ENCODE assay signal across 8 cellular contexts in genomic region chr11:23540101-23540561, GRCh38.
A peak's percentile ranks its signal among the peaks of the same experiment; 100 is the strongest.
DNase-seq lines count a peak whose midpoint lies in the region; ATAC-seq, FAIRE-seq and TF ChIP-seq lines count a peak whose summit lies in the region.

No MANE protein-coding gene starts in this region.

- no peaks in the 10 kb centered on the region for H3K36me3 ChIP-seq in heart left ventricle
- H3K36me3 ChIP-seq in H7 (replicated peaks; ENCODE audit: control insufficient read depth, insufficient read depth, low read length), result no peaks in the 10 kb centered on the region
- no peaks in the 10 kb centered on the region for H3K36me3 ChIP-seq in fibroblast of lung (ENCODE audit: control insufficient read depth, insufficient read depth, low read length)
- H3K36me3 ChIP-seq in pancreas, result no peaks in the 10 kb centered on the region

- no peaks in the 10 kb centered on the region for H3K4me1 Mint-ChIP-seq in activated CD4-positive, alpha-beta memory T cell treated with anti-CD3 and anti-CD28 coated beads for 36 hours (ENCODE audit: low read depth)

- TF ChIP-seq CTCF in heart left ventricle (IDR thresholded peaks at IDR 0.05) (peak; percentile 35 to 66 (median 46)), fibroblast of lung (conservative IDR thresholded peaks at IDR 0.05 in 1 of 2, IDR thresholded peaks at IDR 0.05 in 1 of 2; ENCODE audit: low read depth in 1 of 2, low read length in 2 of 2) (peak; percentile 79 to 84), pancreas (IDR thresholded peaks at IDR 0.05) (peak; percentile 21 to 58 (median 40))

- H2AFZ ChIP-seq in fibroblast of lung (ENCODE audit: low read length), result no peak overlapping the region

- H3K9me3 Mint-ChIP-seq in activated CD4-positive, alpha-beta memory T cell treated with anti-CD3 and anti-CD28 coated beads for 36 hours, result peaks cover 7% of the 10 kb centered on the region

- POLR2A ChIA-PET in activated CD4-positive, alpha-beta memory T cell treated with anti-CD3 and anti-CD28 coated beads for 36 hours (lab: Charles Lee), result no interaction called here

- H3K27me3 ChIP-seq in heart left ventricle (peaks cover 0 to 5% (median 0%) of the 10 kb centered on the region in 9 donors), H7 (ENCODE audit: control insufficient read depth, insufficient read depth, low read length) (no peaks in the 10 kb centered on the region), fibroblast of lung (ENCODE audit: control insufficient read depth, insufficient read depth, low read length) (no peaks in the 10 kb centered on the region), pancreas (no peaks in the 10 kb centered on the region)

- no peak for FAIRE-seq in pancreas (lab: Jason Lieb, UNC)

- intact Hi-C loops in heart left ventricle (cut with DNase I), result no loop called here
- intact Hi-C loops in Right ventricle myocardium inferior (cut with DNase I), result no loop called here
- intact Hi-C loops in pancreas (cut with DNase I), result no loop called here
- intact Hi-C loops in activated CD4-positive, alpha-beta memory T cell treated with anti-CD3 and anti-CD28 coated beads for 36 hours (cut with micrococcal nuclease), result loop anchor here (10.0 kb wide), 1 partner anchor 665 kb away; no protein-coding TSS in a partner anchor

- no peak overlapping the region for H3K4me3 ChIP-seq in heart left ventricle
- no peak overlapping the region for H3K4me3 ChIP-seq in H7 (ENCODE audit: insufficient read depth, low read depth, low read length)
- H3K4me3 ChIP-seq in Jurkat, Clone E6-1 (ENCODE audit: low read length), result no peak overlapping the region
- H3K4me3 ChIP-seq in fibroblast of lung (replicated peaks in 1 of 4; ENCODE audit: control extremely low read depth in 1 of 4, insufficient read depth in 1 of 4, low read depth in 3 of 4, low read length in 4 of 4), result peak overlapping the region in 1 of 4 experiments; percentile 25
- no peak overlapping the region for H3K4me3 ChIP-seq in pancreas

- 2 to 6% (median 4%) methylated on average over 6 to 8 of the region's 8 CpGs for WGBS in heart left ventricle, 4 donors
- 0 to 1% methylated on average over 8 of the region's 8 CpGs for WGBS in pancreas, 2 donors

- no peak overlapping the region for H3K27ac ChIP-seq in heart left ventricle
- no peak overlapping the region for H3K27ac ChIP-seq in fibroblast of lung (ENCODE audit: insufficient read depth, low read length)
- H3K27ac ChIP-seq in pancreas, result no peak overlapping the region

- DNase-seq in heart left ventricle (no peak), Right ventricle myocardium inferior (ENCODE audit: missing footprints) (no peak), H7 (peak; percentile 52), RPMI7951 (ENCODE audit: low read depth) (peak; percentile 19), fibroblast of lung (ENCODE audit: low read depth in 2 of 2) (peak; percentile 53 to 77), pancreas (peak in 3 of 6 donors; percentile 4 to 21 (median 5))
- peak; percentile 25 for DNase-seq in Jurkat, Clone E6-1 (ENCODE audit: low read depth, low spot score)
- no peak for DNase-seq in activated CD4-positive, alpha-beta memory T cell treated with anti-CD3 and anti-CD28 coated beads for 36 hours

- H3K4me2 ChIP-seq in fibroblast of lung (ENCODE audit: extremely low read depth, insufficient read depth, low read length), result no peak overlapping the region

- H3K4me1 ChIP-seq in heart left ventricle (no peaks in the 10 kb centered on the region), fibroblast of lung (ENCODE audit: control insufficient read depth, extremely low read depth, insufficient read depth, low read length) (no peaks in the 10 kb centered on the region), pancreas (no peaks in the 10 kb centered on the region)

- no peaks in the 10 kb centered on the region for H3K27me3 Mint-ChIP-seq in activated CD4-positive, alpha-beta memory T cell treated with anti-CD3 and anti-CD28 coated beads for 36 hours

- H3K9ac ChIP-seq in fibroblast of lung (ENCODE audit: insufficient read depth, low read length), result no peak overlapping the region

- CTCF ChIA-PET in activated CD4-positive, alpha-beta memory T cell treated with anti-CD3 and anti-CD28 coated beads for 36 hours (lab: Charles Lee), result interaction anchor here (0.5 to 0.8 kb wide), 3 partner anchors 30 to 1160 kb away, joined by 4 to 5 read pairs (median 4); no protein-coding TSS in a partner anchor

- H3K4me3 Mint-ChIP-seq in activated CD4-positive, alpha-beta memory T cell treated with anti-CD3 and anti-CD28 coated beads for 36 hours, result no peak overlapping the region

- H4K20me1 ChIP-seq in fibroblast of lung (ENCODE audit: control insufficient read depth, extremely low read depth, insufficient read depth, low read length), result no peaks in the 10 kb centered on the region

- no peaks in the 10 kb centered on the region for H3K79me2 ChIP-seq in fibroblast of lung (ENCODE audit: control insufficient read depth, insufficient read depth, low read length)

- no peak overlapping the region for H3K27ac Mint-ChIP-seq in activated CD4-positive, alpha-beta memory T cell treated with anti-CD3 and anti-CD28 coated beads for 36 hours

- no peak for TF ChIP-seq POLR2A in heart left ventricle (IDR thresholded peaks at IDR 0.05)

- ATAC-seq in heart left ventricle (peak in 1 of 4 donors; percentile 16), Right ventricle myocardium inferior (no peak), pancreas (peak; percentile 66 to 93 (median 85))

- peaks cover 0 to 11% (median 0%) of the 10 kb centered on the region in 12 donors for H3K9me3 ChIP-seq in heart left ventricle
- H3K9me3 ChIP-seq in fibroblast of lung (ENCODE audit: control insufficient read depth, insufficient read depth, low read depth, low read length), result no peaks in the 10 kb centered on the region
- H3K9me3 ChIP-seq in pancreas, result no peaks in the 10 kb centered on the region

- H3K36me3 Mint-ChIP-seq in activated CD4-positive, alpha-beta memory T cell treated with anti-CD3 and anti-CD28 coated beads for 36 hours, result no peaks in the 10 kb centered on the region

Comparison
In these comparisons a context has a peak if more than half of its experiments do, and no peak if none do; other contexts are left out.
1. DNase-seq: peak in H7 (single experiment), Jurkat, Clone E6-1 (single experiment), RPMI7951 (single experiment) and fibroblast of lung (2 of 2); none in heart left ventricle (0 of 5), Right ventricle myocardium inferior (single experiment) and activated CD4-positive, alpha-beta memory T cell treated with anti-CD3 and anti-CD28 coated beads for 36 hours (single experiment).
2. Peak in every context shown above with its lines, with median percentiles within 50 percentile points of each other: CTCF ChIP-seq.